Comparison of ENCODE assay signal across 8 cellular contexts in the genomic region with DNA sequence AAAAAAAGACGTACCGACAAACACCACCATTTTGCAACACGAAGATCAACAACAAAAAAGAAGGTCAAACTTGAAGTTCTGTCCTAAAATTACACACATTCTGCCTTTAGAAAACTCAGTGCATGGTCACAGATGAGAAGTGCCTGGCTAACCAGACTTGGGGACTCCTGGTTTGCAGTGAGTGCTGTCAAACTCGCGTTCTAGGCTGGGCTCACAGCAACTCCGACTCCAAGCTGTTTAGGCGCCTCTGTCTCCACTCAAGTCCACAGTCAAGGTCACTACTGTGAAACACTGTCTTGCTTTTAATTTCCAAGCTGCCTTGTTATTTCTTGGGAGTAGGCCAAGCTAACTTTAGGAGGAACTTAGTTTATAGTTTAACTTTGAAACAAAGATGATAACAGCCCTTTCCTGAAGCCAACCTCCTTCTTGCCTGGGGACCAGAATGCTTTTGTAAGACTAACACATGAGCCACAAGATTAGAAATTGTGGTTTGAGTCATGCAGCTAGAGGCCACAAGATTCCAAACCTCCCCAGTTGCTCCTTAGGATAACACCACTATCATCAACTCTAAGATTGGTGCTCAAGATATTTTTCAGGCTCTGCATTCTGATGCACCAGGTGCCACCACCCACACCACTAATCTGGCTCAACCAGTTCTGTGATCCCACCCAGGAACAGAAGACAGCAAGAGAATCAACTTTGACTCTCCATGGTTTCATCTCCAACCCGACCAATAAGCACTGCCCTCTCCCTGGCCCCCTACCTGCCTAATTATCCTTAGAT. TPM values are rescaled to one million over a fixed set of nuclear protein-coding genes. Genes with fewer than 3 reads are reported as not detected.
DNase-seq lines count a peak whose midpoint lies in the region; ATAC-seq and TF ChIP-seq lines count a peak whose summit lies in the region.

No MANE protein-coding gene starts in this region.

- no peak overlapping the region for H4K8ac ChIP-seq in neuronal stem cell (ENCODE audit: low read depth, low read length)

- H3K79me1 ChIP-seq in neuronal stem cell (ENCODE audit: low read depth, low read length), result peaks cover 22% of the 10 kb centered on the region

- peak overlapping the region; percentile 92 for H2AFZ ChIP-seq in neuronal stem cell (ENCODE audit: low read length)

- no peak overlapping the region for H3K14ac ChIP-seq in neuronal stem cell (ENCODE audit: low read length)

- no peak overlapping the region for H4K91ac ChIP-seq in neuronal stem cell (ENCODE audit: low read depth, low read length, poor library complexity)

- WGBS in neuronal stem cell (ENCODE audit: extremely low coverage in 2 of 2, insufficient read length in 2 of 2, insufficient replicate concordance in 1 of 2), 2 donors, result no CpG with 5 or more reads among the region's 8 CpGs

- H3K36me3 ChIP-seq in duodenal mucosa (ENCODE audit: control insufficient read depth in 1 of 2, insufficient read depth in 2 of 2, low read length in 2 of 2) (peaks cover 0 to 19% of the 10 kb centered on the region in 2 donors), neuronal stem cell (replicated peaks in 1 of 2; ENCODE audit: control insufficient read depth in 2 of 2, insufficient read depth in 2 of 2, low read length in 2 of 2) (peaks cover 14 to 19% of the 10 kb centered on the region in 2 donors)

- DNase-seq in ELR (ENCODE audit: low read depth) (peak; percentile 76), NB4 (ENCODE audit: low read depth) (peak; percentile 54), neuronal stem cell (ENCODE audit: low spot score) (no peak), NCI-H774 (lab: John Stamatoyannopoulos, UW) (no peak), pons (ENCODE audit: low spot score) (no peak), NK-92 (lab: John Stamatoyannopoulos, UW; ENCODE audit: unreplicated experiment) (no peak)

- H3K23ac ChIP-seq in neuronal stem cell (ENCODE audit: low read depth, low read length, poor library complexity), result no peak overlapping the region

- no peak overlapping the region for H2BK120ac ChIP-seq in neuronal stem cell (ENCODE audit: low read depth, low read length)

- no peak for TF ChIP-seq POLR2A in NB4 (IDR thresholded peaks at IDR 0.05; ENCODE audit: extremely low read depth, insufficient read length)

- H2AK5ac ChIP-seq in neuronal stem cell (ENCODE audit: low read depth, low read length), result no peak overlapping the region

- H2BK5ac ChIP-seq in neuronal stem cell (ENCODE audit: low read length), result no peak overlapping the region

- H3K9ac ChIP-seq in duodenal mucosa (ENCODE audit: low read depth in 1 of 2, low read length in 2 of 2) (no peak overlapping the region), neuronal stem cell (ENCODE audit: low read depth, low read length, poor library complexity) (no peak overlapping the region)

- H3K27me3 ChIP-seq in duodenal mucosa (ENCODE audit: control insufficient read depth in 1 of 2, insufficient read depth in 2 of 2, low read length in 2 of 2) (no peaks in the 10 kb centered on the region), neuronal stem cell (ENCODE audit: control insufficient read depth in 3 of 3, insufficient read depth in 3 of 3, low read depth in 1 of 3, low read length in 3 of 3) (no peaks in the 10 kb centered on the region)

- no peak overlapping the region for H2BK15ac ChIP-seq in neuronal stem cell (ENCODE audit: low read length)

- no peak for TF ChIP-seq CTCF in NB4 (IDR thresholded peaks at IDR 0.05; ENCODE audit: low read depth, low read length)

- H3K4me1 ChIP-seq in duodenal mucosa (ENCODE audit: control insufficient read depth in 1 of 2, insufficient read depth in 2 of 2, low read length in 2 of 2) (peaks cover 0 to 21% of the 10 kb centered on the region in 2 donors), neuronal stem cell (ENCODE audit: control insufficient read depth in 2 of 2, insufficient read depth in 1 of 2, low read depth in 1 of 2, low read length in 2 of 2) (peaks cover 12 to 14% of the 10 kb centered on the region in 2 donors)

- no peak overlapping the region for H3K4me2 ChIP-seq in neuronal stem cell (ENCODE audit: insufficient read depth, low read length, poor library complexity, severe bottlenecking)

- H3K18ac ChIP-seq in neuronal stem cell (ENCODE audit: low read length), result no peak overlapping the region

- no peak for ATAC-seq in HG03432 (IDR thresholded peaks at IDR 0.05; ENCODE audit: unreplicated experiment)

- no peak overlapping the region for H3K27ac ChIP-seq in duodenal mucosa (ENCODE audit: low read depth, low read length)
- H3K27ac ChIP-seq in neuronal stem cell (replicated peaks; ENCODE audit: low read length), result no peak overlapping the region

- H3K4me3 ChIP-seq in NB4 (ENCODE audit: low read depth, low read length) (peak overlapping the region; percentile 78), duodenal mucosa (ENCODE audit: low read depth in 1 of 2, low read length in 2 of 2) (peak overlapping the region; percentile 70 to 75), neuronal stem cell (ENCODE audit: low read length in 2 of 2) (peak overlapping the region in 1 of 2 donors; percentile 79)

- H3K9me3 ChIP-seq in duodenal mucosa (ENCODE audit: control insufficient read depth in 1 of 2, low read length in 2 of 2) (peaks cover 11 to 15% of the 10 kb centered on the region in 2 donors), neuronal stem cell (replicated peaks in 1 of 2; ENCODE audit: control insufficient read depth in 2 of 2, insufficient read depth in 1 of 2, low read depth in 1 of 2, low read length in 2 of 2) (peaks cover 3 to 7% of the 10 kb centered on the region in 2 donors)

- H3K4ac ChIP-seq in neuronal stem cell (ENCODE audit: low read length), result no peak overlapping the region

- H2BK12ac ChIP-seq in neuronal stem cell (ENCODE audit: low read length), result no peak overlapping the region

RNA-seq across cellular contexts. Expression of gene DNAAF5, which starts 1.1 kb away (rescaled TPM):
- 26.4 TPM for polyA plus RNA-seq in neuronal stem cell (2013, experiment 1 of 2)
- polyA plus RNA-seq in neuronal stem cell (2013, experiment 2 of 2), result 26.5 TPM

RNA-seq across cellular contexts. Expression of gene PRKAR1B, which starts 1.7 kb away (rescaled TPM):
- polyA plus RNA-seq in neuronal stem cell (2013, experiment 1 of 2), result 14.0 TPM
- polyA plus RNA-seq in neuronal stem cell (2013, experiment 2 of 2), result 12.9 TPM

Comparison
In these comparisons a context has a peak if more than half of its experiments do, and no peak if none do; other contexts are left out.
1. DNase-seq: peak in ELR (single experiment) and NB4 (single experiment); none in neuronal stem cell (single experiment), NCI-H774 (single experiment), pons (single experiment) and NK-92 (single experiment).